In the genomic region with DNA sequence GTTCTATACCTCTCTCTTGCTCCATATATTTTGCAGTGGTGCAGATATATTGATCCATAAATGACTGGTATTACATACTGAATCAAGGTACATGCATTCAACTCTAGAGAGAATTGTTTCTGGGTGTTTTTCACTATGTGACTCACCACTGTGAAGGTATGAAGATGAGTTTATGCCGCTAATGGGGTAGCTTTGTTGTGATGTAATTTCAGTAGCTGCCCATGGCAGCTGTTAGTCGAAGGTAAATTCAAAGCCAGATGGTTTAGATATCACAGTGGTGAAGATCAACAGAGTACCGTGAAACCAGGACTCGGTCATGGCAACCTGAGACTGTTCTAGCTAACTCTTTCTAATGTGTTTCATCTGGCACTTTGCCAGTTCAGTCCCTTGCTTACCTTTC, we compare ENCODE assay signal across 12 cellular contexts. TPM values are rescaled to one million over a fixed set of nuclear protein-coding genes. Genes with fewer than 3 reads are reported as not detected.
DNase-seq lines count a peak whose midpoint lies in the region; ATAC-seq and TF ChIP-seq lines count a peak whose summit lies in the region.
"Had no signal": no experiment of that assay in that cellular context is flagged by ENCODE, and none has a peak within 500 bp of the region (broad histone marks: within the 10 kb centered on the region; RNA-seq: fewer than 3 reads in every experiment).

No MANE protein-coding gene starts in this region.

- ATAC-seq in GM18873 (IDR thresholded peaks at IDR 0.05; ENCODE audit: low FRiP score, unreplicated experiment) (peak; percentile 94), HG02981 (IDR thresholded peaks at IDR 0.05; ENCODE audit: unreplicated experiment) (peak; percentile 69), HG03159 (IDR thresholded peaks at IDR 0.05; ENCODE audit: unreplicated experiment) (no peak)
- peak; percentile 90 to 93 for ATAC-seq in activated T-cell treated with anti-CD3 and anti-CD28 coated beads, Interleukin-2, amount 50 U/mL, for 72 hours (replicated peaks in 1 of 2)

- H3K27me3 Mint-ChIP-seq in activated T-cell treated with anti-CD3 and anti-CD28 coated beads, Interleukin-2, amount 50 U/mL, for 72 hours (ENCODE audit: low read depth), result no peaks in the 10 kb centered on the region

- H3K4me3 ChIP-seq in GM12864 (ENCODE audit: low read depth, low read length), result no peak overlapping the region
- H3K4me3 ChIP-seq: testis had no signal

- no peak overlapping the region for H3K27ac Mint-ChIP-seq in activated T-cell treated with anti-CD3 and anti-CD28 coated beads, Interleukin-2, amount 50 U/mL, for 72 hours

- H3K36me3 Mint-ChIP-seq in activated T-cell treated with anti-CD3 and anti-CD28 coated beads, Interleukin-2, amount 50 U/mL, for 72 hours (ENCODE audit: insufficient read depth in 2 of 2), result peaks cover 0 to 2% of the 10 kb centered on the region in 2 donors

- no peaks in the 10 kb centered on the region for H3K9me3 Mint-ChIP-seq in activated T-cell treated with anti-CD3 and anti-CD28 coated beads, Interleukin-2, amount 50 U/mL, for 72 hours

- no peak for TF ChIP-seq CTCF in GM12864 (IDR thresholded peaks at IDR 0.05; ENCODE audit: low read depth, low read length, missing control alignments)

- H3K4me3 Mint-ChIP-seq in activated T-cell treated with anti-CD3 and anti-CD28 coated beads, Interleukin-2, amount 50 U/mL, for 72 hours, result peak overlapping the region in 1 of 2 donors; percentile 42

- peak; percentile 31 for DNase-seq in GM12864 (ENCODE audit: low read depth)
- peak; percentile 40 to 41 for DNase-seq in activated T-cell treated with anti-CD3 and anti-CD28 coated beads, Interleukin-2, amount 50 U/mL, for 72 hours
- DNase-seq in NCI-H187 (lab: John Stamatoyannopoulos, UW), result no peak
- DNase-seq in NCI-H510A treated with DMSO at 0.1 percent for 48 hours (lab: John Stamatoyannopoulos, UW), result no peak
- no peak for DNase-seq in GOT3 (lab: John Stamatoyannopoulos, UW)
- DNase-seq: amniotic stem cell; NCI-H1048; stimulated activated CD4-positive, alpha-beta T cell treated with anti-CD3 and anti-CD28 coated beads, Interleukin-2, amount 100 ng/mL, for 24 hours; testis had no signal

- peaks cover 43% of the 10 kb centered on the region for H3K4me1 Mint-ChIP-seq in activated T-cell treated with anti-CD3 and anti-CD28 coated beads, Interleukin-2, amount 50 U/mL, for 72 hours (ENCODE audit: low read depth)

RNA-seq across cellular contexts. Expression of gene PKP4, which starts 50.4 kb away (rescaled TPM):
- total RNA-seq in activated T-cell treated with anti-CD3 and anti-CD28 coated beads, Interleukin-2, amount 50 U/mL, for 72 hours, result 10 to 100 TPM; 36.0 to 41.3 TPM

RNA-seq across cellular contexts. Expression of gene CCDC148, which starts 50.6 kb away (rescaled TPM):
- total RNA-seq in activated T-cell treated with anti-CD3 and anti-CD28 coated beads, Interleukin-2, amount 50 U/mL, for 72 hours, result under 1 TPM in 1 of 2 donors, not detected in 1; 0.14 TPM

Comparison
In these comparisons a context has a peak if more than half of its experiments do, and no peak if none do; other contexts are left out.
1. DNase-seq: peak in GM12864 (single experiment) and activated T-cell treated with anti-CD3 and anti-CD28 coated beads, Interleukin-2, amount 50 U/mL, for 72 hours (2 of 2); none in NCI-H187 (0 of 2), NCI-H510A treated with DMSO at 0.1 percent for 48 hours (single experiment) and GOT3 (single experiment).